ENCODE assay signal across 8 cellular contexts in genomic region chr7:150375662-150376521, GRCh38. TPM values are rescaled to one million over a fixed set of nuclear protein-coding genes. Genes with fewer than 3 reads are reported as not detected.
DNase-seq lines count a peak whose midpoint lies in the region; ATAC-seq and TF ChIP-seq lines count a peak whose summit lies in the region.

No MANE protein-coding gene starts in this region.

- no peaks in the 10 kb centered on the region for H3K27me3 ChIP-seq in A673 (replicated peaks; ENCODE audit: insufficient read depth, low read depth, low read length, poor library complexity)

- H3K4me3 ChIP-seq in A673 (ENCODE audit: low read depth, low read length, poor library complexity, severe bottlenecking) = no peak overlapping the region

- H3K9me3 Mint-ChIP-seq in T-helper 2 cell treated with Interferon-gamma antibody and Interleukin-4, amounts not matched to agents 5 μg/mL and 100 μg/mL, for 36 hours = no peaks in the 10 kb centered on the region
- H3K9me3 Mint-ChIP-seq in memory B cell = no peaks in the 10 kb centered on the region

- no peak overlapping the region for H3K27ac ChIP-seq in A673 (ENCODE audit: low read depth, low read length, poor library complexity, severe bottlenecking)

- peaks cover 14% of the 10 kb centered on the region for H3K36me3 Mint-ChIP-seq in T-helper 2 cell treated with Interferon-gamma antibody and Interleukin-4, amounts not matched to agents 5 μg/mL and 100 μg/mL, for 36 hours (ENCODE audit: low read depth)
- peaks cover 3% of the 10 kb centered on the region for H3K36me3 Mint-ChIP-seq in memory B cell

- no TSS peak for BruUV-seq in A673 (replicated peaks; lab: Mats Ljungman, UMichigan)

- H3K36me3 ChIP-seq in A673 (ENCODE audit: insufficient read depth, low read length, poor library complexity, severe bottlenecking) = peaks cover 28% of the 10 kb centered on the region

- no peaks in the 10 kb centered on the region for H3K9me3 ChIP-seq in A673 (ENCODE audit: low read depth, low read length, poor library complexity, severe bottlenecking)

- POLR2A ChIA-PET in A673 (lab: Charles Lee; ENCODE audit: low non-redundant PET) = no interaction called here

- TF ChIP-seq CTCF in A673 (conservative IDR thresholded peaks at IDR 0.05; ENCODE audit: low read depth, low read length) = no peak

- H3K4me3 Mint-ChIP-seq in T-helper 2 cell treated with Interferon-gamma antibody and Interleukin-4, amounts not matched to agents 5 μg/mL and 100 μg/mL, for 36 hours = peak overlapping the region; percentile 22
- H3K4me3 Mint-ChIP-seq in memory B cell = peak overlapping the region; percentile 51

- H3K27me3 Mint-ChIP-seq in T-helper 2 cell treated with Interferon-gamma antibody and Interleukin-4, amounts not matched to agents 5 μg/mL and 100 μg/mL, for 36 hours (ENCODE audit: low read depth) = no peaks in the 10 kb centered on the region
- H3K27me3 Mint-ChIP-seq in memory B cell = no peaks in the 10 kb centered on the region

- peaks cover 44% of the 10 kb centered on the region for H3K4me1 Mint-ChIP-seq in T-helper 2 cell treated with Interferon-gamma antibody and Interleukin-4, amounts not matched to agents 5 μg/mL and 100 μg/mL, for 36 hours (ENCODE audit: low read depth)
- H3K4me1 Mint-ChIP-seq in memory B cell = peaks cover 50% of the 10 kb centered on the region

- CTCF ChIA-PET in A673 (lab: Charles Lee) = interaction anchor here (0.5 kb wide), 1 partner anchor 14 kb away, joined by 3 read pairs; no protein-coding TSS in a partner anchor

- H3K4me1 ChIP-seq in A673 (ENCODE audit: insufficient read depth, low read length, poor library complexity, severe bottlenecking) = peaks cover 16% of the 10 kb centered on the region

- intact Hi-C loops in A673 (cut with micrococcal nuclease; ENCODE audit: unreplicated experiment) = no loop called here

- DNase-seq in A673 (ENCODE audit: low spot score) = peak; percentile 64
- DNase-seq in T-helper 2 cell treated with Interferon-gamma antibody and Interleukin-4, amounts not matched to agents 5 μg/mL and 100 μg/mL, for 36 hours (ENCODE audit: low spot score) = peak; percentile 51
- DNase-seq in memory B cell (ENCODE audit: low spot score in 2 of 2) = no peak
- DNase-seq in cerebellum (ENCODE audit: low spot score) = no peak
- no peak for DNase-seq in SHP77 treated with DMSO at 0.1 percent for 48 hours (lab: John Stamatoyannopoulos, UW)
- no peak for DNase-seq in DMS79 treated with DMSO at 0.1 percent for 48 hours (lab: John Stamatoyannopoulos, UW)

- peak; percentile 13 for ATAC-seq in GM19351 (IDR thresholded peaks at IDR 0.05; ENCODE audit: unreplicated experiment)
- peak; percentile 5 for ATAC-seq in memory B cell (ENCODE audit: low read depth)
- no peak for ATAC-seq in SK-N-SH treated with all-trans-retinoic acid at 6 μM for 48 hours

- H3K27ac Mint-ChIP-seq in T-helper 2 cell treated with Interferon-gamma antibody and Interleukin-4, amounts not matched to agents 5 μg/mL and 100 μg/mL, for 36 hours = peak overlapping the region; percentile 41
- H3K27ac Mint-ChIP-seq in memory B cell = peak overlapping the region; percentile 98

TF ChIP-seq in SK-N-SH treated with all-trans-retinoic acid at 6 μM for 48 hours, 23 proteins besides CTCF, POLR2A, EP300 and RAD21:
- TF ChIP-seq SNAI2 (CRISPR knock-in tag; IDR thresholded peaks at IDR 0.05) (no peak), CSRNP3 (CRISPR knock-in tag; IDR thresholded peaks at IDR 0.05) (no peak), ZFP30 (CRISPR knock-in tag; IDR thresholded peaks at IDR 0.05) (no peak), PATZ1 (CRISPR knock-in tag; IDR thresholded peaks at IDR 0.05; ENCODE audit: borderline replicate concordance) (no peak), CREB5 (CRISPR knock-in tag; IDR thresholded peaks at IDR 0.05; ENCODE audit: low read depth) (no peak), ZC3H10 (CRISPR knock-in tag; IDR thresholded peaks at IDR 0.05) (no peak), GLIS3 (CRISPR knock-in tag; IDR thresholded peaks at IDR 0.05) (no peak), ARNTL (CRISPR knock-in tag; IDR thresholded peaks at IDR 0.05; ENCODE audit: borderline replicate concordance, low read depth) (no peak), CSDC2 (CRISPR knock-in tag; IDR thresholded peaks at IDR 0.05) (no peak), ZNF70 (CRISPR knock-in tag; IDR thresholded peaks at IDR 0.05) (no peak), RARB (CRISPR knock-in tag; IDR thresholded peaks at IDR 0.05) (no peak), TSHZ2 (CRISPR knock-in tag; IDR thresholded peaks at IDR 0.05) (no peak), ISL1 (CRISPR knock-in tag; IDR thresholded peaks at IDR 0.05) (no peak), ZFP3 (CRISPR knock-in tag; IDR thresholded peaks at IDR 0.05) (no peak), ZNF565 (CRISPR knock-in tag; conservative IDR thresholded peaks at IDR 0.05; ENCODE audit: low read depth) (no peak), PPARA (CRISPR knock-in tag; IDR thresholded peaks at IDR 0.05; ENCODE audit: borderline replicate concordance) (no peak), TOX (CRISPR knock-in tag; IDR thresholded peaks at IDR 0.05; ENCODE audit: borderline replicate concordance) (no peak)

RNA-seq across cellular contexts. Expression of gene ZNF775, which starts 3.2 kb away (rescaled TPM):
- total RNA-seq in A673 (2021) (12.1 and 14.3 TPM in 2 replicates), cerebellum (8.2 TPM)

RNA-seq across cellular contexts. Expression of gene REPIN1, which starts 7.3 kb away (rescaled TPM):
- total RNA-seq in A673 (2021) = 113 and 114 TPM in 2 replicates
- 41.2 TPM for total RNA-seq in cerebellum

RNA-seq across cellular contexts. Expression of gene RARRES2, which starts 34.5 kb away (rescaled TPM):
- not detected in 2 replicates for total RNA-seq in A673 (2021)
- 4.1 TPM for total RNA-seq in cerebellum

RNA-seq across cellular contexts. Expression of gene ACTR3C, which starts 52.5 kb away (rescaled TPM):
- total RNA-seq in A673 (2021) (4.5 TPM in 2 replicates), cerebellum (8.3 TPM)

RNA-seq across cellular contexts. Expression of gene LRRC61, which starts 52.7 kb away (rescaled TPM):
- total RNA-seq in A673 (2021) = 48.1 and 48.5 TPM in 2 replicates
- total RNA-seq in cerebellum = 8.2 TPM

Comparison
In these comparisons a context has a peak if more than half of its experiments do, and no peak if none do; other contexts are left out.
1. DNase-seq: peak in A673 (single experiment) and T-helper 2 cell treated with Interferon-gamma antibody and Interleukin-4, amounts not matched to agents 5 μg/mL and 100 μg/mL, for 36 hours (single experiment); none in memory B cell (0 of 2), cerebellum (single experiment), SHP77 treated with DMSO at 0.1 percent for 48 hours (single experiment) and DMS79 treated with DMSO at 0.1 percent for 48 hours (single experiment).